ENCODE assay signal across 10 cellular contexts in the genomic region with DNA sequence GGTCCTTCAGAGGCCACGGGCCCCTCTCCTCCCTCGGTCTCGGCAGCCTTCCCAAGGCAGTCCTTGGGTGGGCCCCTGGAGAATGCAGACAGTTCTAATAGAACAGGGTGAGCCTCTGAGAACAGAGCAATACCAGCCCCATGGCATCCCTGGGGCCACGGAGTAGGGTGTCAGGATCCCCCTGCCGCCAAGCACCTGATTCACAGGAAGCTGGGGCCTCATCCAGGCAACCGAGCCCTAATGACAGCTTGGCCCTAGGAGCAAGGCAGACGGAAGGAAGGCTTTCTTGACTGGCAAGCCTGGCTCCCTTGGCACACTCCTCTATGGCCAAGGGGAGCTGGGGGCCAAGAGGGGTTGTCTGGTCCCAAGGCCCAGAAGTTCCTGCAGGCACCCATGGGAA. TPM values are rescaled to one million over a fixed set of nuclear protein-coding genes. Genes with fewer than 3 reads are reported as not detected.
DNase-seq lines count a peak whose midpoint lies in the region; ATAC-seq, FAIRE-seq and TF ChIP-seq lines count a peak whose summit lies in the region.
"Had no signal": no experiment of that assay in that cellular context is flagged by ENCODE, and none has a peak within 500 bp of the region (broad histone marks: within the 10 kb centered on the region; RNA-seq: fewer than 3 reads in every experiment).

No MANE protein-coding gene starts in this region.

- FAIRE-seq in K562 (lab: Jason Lieb, UNC): no peak

- H3K27ac Mint-ChIP-seq in activated naive CD4-positive, alpha-beta T cell treated with anti-CD3 and anti-CD28 coated beads, Interleukin-2, amount 50 U/mL, for 24 hours: peak overlapping the region; percentile 62

- no peak for TF ChIP-seq RAD21 in K562 (CRISPR knock-in tag; conservative IDR thresholded peaks at IDR 0.05 in 1 of 2, IDR thresholded peaks at IDR 0.05 in 1 of 2)

- H3K27me3 Mint-ChIP-seq in activated naive CD4-positive, alpha-beta T cell treated with anti-CD3 and anti-CD28 coated beads, Interleukin-2, amount 50 U/mL, for 24 hours: no peaks in the 10 kb centered on the region
- H3K27me3 Mint-ChIP-seq: stimulated activated naive CD8-positive, alpha-beta T cell treated with anti-CD3 and anti-CD28 coated beads, Interleukin-15, Interleukin-2, amounts not matched to agents 100 ng/mL and 50 ng/mL, for 24 hours had no signal

- H3K36me3 ChIP-seq in K562 (ENCODE audit: control insufficient read depth, insufficient read depth, low read length) (peaks cover 38% of the 10 kb centered on the region; the same call in 2 of the 3 replicates), muscle layer of colon (ENCODE audit: insufficient read depth, low read length) (peaks cover 5% of the 10 kb centered on the region), upper lobe of left lung (peaks cover 0 to 12% (median 2%) of the 10 kb centered on the region in 4 donors), OCI-LY7 (ENCODE audit: insufficient read depth, low read length) (peaks cover 45% of the 10 kb centered on the region; the same call in 1 of the 2 replicates)

- no peak for DNase-seq in activated naive CD4-positive, alpha-beta T cell (lab: John Stamatoyannopoulos, UW)
- DNase-seq in K562 (ENCODE audit: extremely low read depth in 1 of 4, low spot score in 3 of 4) (no peak), upper lobe of left lung (no peak), OCI-LY7 (ENCODE audit: low spot score) (no peak), NCI-H2107 (lab: John Stamatoyannopoulos, UW) (no peak)
- no peak for DNase-seq in stimulated activated CD4-positive, alpha-beta T cell treated with anti-CD3 and anti-CD28 coated beads, Interleukin-4, amount 100 ng/mL, for 24 hours
- DNase-seq: activated CD4-positive, alpha-beta T cell treated with anti-CD3 and anti-CD28 coated beads, Interleukin-2, amount 50 U/mL, for 4 hours had no signal

- 60% methylated on average over 1 of the region's 7 CpGs for WGBS in K562 (ENCODE audit: insufficient coverage, low coverage, missing lambda C conversion rate)
- WGBS in upper lobe of left lung, 2 donors: 80 to 83% methylated on average over 5 to 7 of the region's 7 CpGs

- no peak overlapping the region for H3K4me3 Mint-ChIP-seq in activated naive CD4-positive, alpha-beta T cell treated with anti-CD3 and anti-CD28 coated beads, Interleukin-2, amount 50 U/mL, for 24 hours
- H3K4me3 Mint-ChIP-seq: stimulated activated naive CD8-positive, alpha-beta T cell treated with anti-CD3 and anti-CD28 coated beads, Interleukin-15, Interleukin-2, amounts not matched to agents 100 ng/mL and 50 ng/mL, for 24 hours had no signal

- H3K36me3 Mint-ChIP-seq in activated naive CD4-positive, alpha-beta T cell treated with anti-CD3 and anti-CD28 coated beads, Interleukin-2, amount 50 U/mL, for 24 hours: no peaks in the 10 kb centered on the region

- intact Hi-C loops in K562 (cut with micrococcal nuclease): loop anchor here (5.0 kb wide), 1 partner anchor 99 kb away; no protein-coding TSS in a partner anchor
- intact Hi-C loops in OCI-LY7 (cut with micrococcal nuclease; ENCODE audit: unreplicated experiment): no loop called here

- in situ Hi-C loops in K562 (cut with MboI): loop anchor here (5.0 kb wide), 1 partner anchor 169 kb away; no protein-coding TSS in a partner anchor

- H3K9me2 ChIP-seq in OCI-LY7 (ENCODE audit: insufficient read depth, low read length): no peaks in the 10 kb centered on the region

- no peak overlapping the region for H3K4me2 ChIP-seq in K562 (ENCODE audit: insufficient read depth, low read length)
- H3K4me2 ChIP-seq in OCI-LY7 (ENCODE audit: low read length): no peak overlapping the region

- TF ChIP-seq CTCF in K562 (IDR thresholded peaks at IDR 0.05 in 2 of 3, conservative IDR thresholded peaks at IDR 0.05 in 1 of 3; ENCODE audit: insufficient read depth in 2 of 3, low read depth in 1 of 3, low read length in 3 of 3) (no peak), upper lobe of left lung (IDR thresholded peaks at IDR 0.05) (no peak), OCI-LY7 (conservative IDR thresholded peaks at IDR 0.05; ENCODE audit: low read length) (no peak)

- H3K9me3 Mint-ChIP-seq in activated naive CD4-positive, alpha-beta T cell treated with anti-CD3 and anti-CD28 coated beads, Interleukin-2, amount 50 U/mL, for 24 hours: no peaks in the 10 kb centered on the region
- H3K9me3 Mint-ChIP-seq: stimulated activated naive CD8-positive, alpha-beta T cell treated with anti-CD3 and anti-CD28 coated beads, Interleukin-15, Interleukin-2, amounts not matched to agents 100 ng/mL and 50 ng/mL, for 24 hours had no signal

- TF ChIP-seq POLR2A in K562 (conservative IDR thresholded peaks at IDR 0.05) (no peak), upper lobe of left lung (IDR thresholded peaks at IDR 0.05) (no peak)

- H3K79me2 ChIP-seq in K562 (ENCODE audit: control insufficient read depth, insufficient read depth, low read length): no peaks in the 10 kb centered on the region; the same call in 2 of the 3 replicates
- no peaks in the 10 kb centered on the region for H3K79me2 ChIP-seq in OCI-LY7 (ENCODE audit: insufficient read depth, low read depth, low read length)

- H3K9me3 ChIP-seq in K562 (replicated peaks; ENCODE audit: control insufficient read depth, insufficient read depth, low read depth, low read length): no peaks in the 10 kb centered on the region
- H3K9me3 ChIP-seq in muscle layer of colon (ENCODE audit: low read length): no peaks in the 10 kb centered on the region
- H3K9me3 ChIP-seq in upper lobe of left lung: no peaks in the 10 kb centered on the region
- no peaks in the 10 kb centered on the region for H3K9me3 ChIP-seq in OCI-LY7 (ENCODE audit: low read length)

- POLR2A ChIA-PET in K562 (lab: Yijun Ruan, JAX): interaction anchor here (0.6 to 1.7 kb wide), 3 partner anchors 13 to 1191 kb away, joined by 3 to 4 read pairs (median 3); no protein-coding TSS in a partner anchor
- POLR2A ChIA-PET in OCI-LY7 (lab: Charles Lee): interaction anchor here (0.7 kb wide), 1 partner anchor 16 kb away, joined by 3 read pairs; the partner anchor contains the start of gene TXN2

- H4K20me1 ChIP-seq in K562 (replicated peaks; ENCODE audit: control insufficient read depth, insufficient read depth, low read length) (0 out of 2 replicates have a peak, but pooled peaks cover 3% of the 10 kb centered on the region), OCI-LY7 (ENCODE audit: insufficient read depth, low read length) (no peaks in the 10 kb centered on the region)

- no peak overlapping the region for H2AFZ ChIP-seq in K562 (ENCODE audit: low read depth, low read length)
- H2AFZ ChIP-seq in OCI-LY7 (ENCODE audit: low read length): no peak overlapping the region

- H3K4me3 ChIP-seq in K562: no peak overlapping the region
- no peak overlapping the region for H3K4me3 ChIP-seq in muscle layer of colon (ENCODE audit: low read depth in 1 of 2, low read length in 2 of 2)
- no peak overlapping the region for H3K4me3 ChIP-seq in upper lobe of left lung
- H3K4me3 ChIP-seq in OCI-LY7 (ENCODE audit: low read depth, low read length, poor library complexity, severe bottlenecking): no peak overlapping the region

- H3K27ac ChIP-seq in K562 (ENCODE audit: extremely low read depth, low read depth, low read length): no peak overlapping the region
- peak overlapping the region; percentile 50 for H3K27ac ChIP-seq in muscle layer of colon (ENCODE audit: low read depth, low read length)
- H3K27ac ChIP-seq in upper lobe of left lung: peak overlapping the region; percentile 84 to 95 (median 90)
- H3K27ac ChIP-seq in OCI-LY7 (ENCODE audit: low read depth, low read length, poor library complexity, severe bottlenecking): no peak overlapping the region

- H3K9ac ChIP-seq in K562 (ENCODE audit: insufficient read depth in 1 of 2, low read depth in 2 of 2, low read length in 2 of 2) (peak overlapping the region in 1 of 2 experiments; percentile 45; a peak in 2 of 4 replicates), muscle layer of colon (ENCODE audit: low read length) (peak overlapping the region; percentile 31)

- peaks cover 21% of the 10 kb centered on the region for H3K4me1 Mint-ChIP-seq in activated naive CD4-positive, alpha-beta T cell treated with anti-CD3 and anti-CD28 coated beads, Interleukin-2, amount 50 U/mL, for 24 hours

- H3K27me3 ChIP-seq in K562 (ENCODE audit: control insufficient read depth in 2 of 2, insufficient read depth in 2 of 2, low read length in 2 of 2) (no peaks in the 10 kb centered on the region), muscle layer of colon (ENCODE audit: control insufficient read depth in 1 of 2, insufficient read depth in 2 of 2, low read length in 2 of 2) (no peaks in the 10 kb centered on the region), upper lobe of left lung (no peaks in the 10 kb centered on the region)

- peaks cover 25 to 40% of the 10 kb centered on the region in 2 experiments for H3K4me1 ChIP-seq in K562 (replicated peaks in 1 of 2; ENCODE audit: control insufficient read depth in 2 of 2, insufficient read depth in 2 of 2, low read length in 2 of 2)
- peaks cover 68% of the 10 kb centered on the region for H3K4me1 ChIP-seq in muscle layer of colon (ENCODE audit: insufficient read depth, low read length)
- H3K4me1 ChIP-seq in upper lobe of left lung: peaks cover 65 to 85% (median 83%) of the 10 kb centered on the region in 4 donors
- H3K4me1 ChIP-seq in OCI-LY7 (ENCODE audit: insufficient read depth, low read length, poor library complexity, severe bottlenecking): peaks cover 3% of the 10 kb centered on the region

- ATAC-seq in K562: no peak
- no peak for ATAC-seq in upper lobe of left lung (ENCODE audit: low FRiP score in 2 of 2)

- CTCF ChIA-PET in K562 (lab: Yijun Ruan, JAX; ENCODE audit: low intra/inter-chr PET ratio): no interaction called here
- CTCF ChIA-PET in OCI-LY7 (lab: Charles Lee; ENCODE audit: unreplicated experiment): no interaction called here

- TF ChIP-seq EP300 in K562 (IDR thresholded peaks at IDR 0.05; ENCODE audit: low read length): no peak
- TF ChIP-seq EP300 in upper lobe of left lung (IDR thresholded peaks at IDR 0.05): no peak

- no peaks in the 10 kb centered on the region for H3K9me1 ChIP-seq in K562 (ENCODE audit: control insufficient read depth, insufficient read depth, low read length)

- BruUV-seq in K562 (replicated peaks; lab: Mats Ljungman, UMichigan) (no TSS peak), OCI-LY7 (replicated peaks; lab: Mats Ljungman, UMichigan) (no TSS peak)

RNA-seq across cellular contexts. Expression of gene TXN2, which starts 15.2 kb away (rescaled TPM):
- 17.4 and 41.4 TPM in 2 replicates for total RNA-seq in K562 (2011; cell fraction: chromatin; rRNA removed; ENCODE audit: low replicate concordance)
- 38.5 and 47.9 TPM in 2 replicates for total RNA-seq in K562 (2011; cell fraction: nucleolus; rRNA removed)
- total RNA-seq in K562 (2011; cell fraction: nucleoplasm; rRNA removed): 38.9 and 53.1 TPM in 2 replicates
- total RNA-seq in K562 (2014; rRNA removed): 95.0 and 111 TPM in 2 replicates
- total RNA-seq in K562 (2014; rRNA removed; fragmentation: Illumina TruSeq; extraction: Trizol): 46.2 and 48.5 TPM in 2 replicates
- 48.6 and 55.6 TPM in 2 replicates for total RNA-seq in K562 (2015; rRNA removed; fragmentation: Illumina TruSeq; extraction: Trizol)
- total RNA-seq in K562 (2021): 118 TPM in 2 replicates
- polyA plus RNA-seq in K562 (2011; rRNA removed): 163 and 187 TPM in 2 replicates
- polyA plus RNA-seq in K562 (2011; cell fraction: cytosol; rRNA removed): 281 and 292 TPM in 2 replicates
- polyA plus RNA-seq in K562 (2011; cell fraction: nucleus; rRNA removed): 107 and 113 TPM in 2 replicates
- 124 and 188 TPM in 2 replicates for polyA plus RNA-seq in K562 (2012)
- polyA plus RNA-seq in K562 (2014; fragmentation: Illumina TruSeq; extraction: Trizol): 108 and 125 TPM in 2 replicates
- polyA plus RNA-seq in K562 (2014; fragmentation: Nextera tagmentation; extraction: Ambion mirVana): 100 to 1,000 TPM; 306 to 399 TPM
- polyA plus RNA-seq in K562 (2014; rRNA removed): 160 and 186 TPM in 2 replicates
- polyA minus RNA-seq in K562 (2011; rRNA and poly(A)+ RNA removed): 149 and 167 TPM in 2 replicates
- 55.2 and 64.8 TPM in 2 replicates for polyA minus RNA-seq in K562 (2011; cell fraction: cytosol; rRNA and poly(A)+ RNA removed)
- 13.1 and 24.8 TPM in 2 replicates for polyA minus RNA-seq in K562 (2011; cell fraction: nucleus; rRNA and poly(A)+ RNA removed)
- 10 to 100 TPM; 30.4 to 69.5 (median 53.6) TPM for total RNA-seq in upper lobe of left lung
- total RNA-seq in OCI-LY7 (2014; rRNA removed; shearing (Covaris generic)): 32.0 and 33.4 TPM in 2 replicates
- 94.2 and 106 TPM in 2 replicates for total RNA-seq in OCI-LY7 (2022)

RNA-seq across cellular contexts. Expression of gene FOXRED2, which starts 40.6 kb away (rescaled TPM):
- 10.1 and 19.1 TPM in 2 replicates for total RNA-seq in K562 (2011; cell fraction: chromatin; rRNA removed; ENCODE audit: low replicate concordance)
- total RNA-seq in K562 (2011; cell fraction: nucleolus; rRNA removed): 17.4 and 20.0 TPM in 2 replicates
- total RNA-seq in K562 (2011; cell fraction: nucleoplasm; rRNA removed): 16.1 and 24.4 TPM in 2 replicates
- total RNA-seq in K562 (2014; rRNA removed): 11.2 and 14.1 TPM in 2 replicates
- total RNA-seq in K562 (2014; rRNA removed; fragmentation: Illumina TruSeq; extraction: Trizol): 5.7 and 5.8 TPM in 2 replicates
- 7.8 and 8.9 TPM in 2 replicates for total RNA-seq in K562 (2015; rRNA removed; fragmentation: Illumina TruSeq; extraction: Trizol)
- 42.3 and 48.4 TPM in 2 replicates for total RNA-seq in K562 (2021)
- 2.8 and 3.8 TPM in 2 replicates for polyA plus RNA-seq in K562 (2011; rRNA removed)
- 4.5 and 6.9 TPM in 2 replicates for polyA plus RNA-seq in K562 (2011; cell fraction: cytosol; rRNA removed)
- 5.0 and 9.6 TPM in 2 replicates for polyA plus RNA-seq in K562 (2011; cell fraction: nucleus; rRNA removed)
- polyA plus RNA-seq in K562 (2012): 15.8 and 21.8 TPM in 2 replicates
- polyA plus RNA-seq in K562 (2014; fragmentation: Illumina TruSeq; extraction: Trizol): 19.8 and 20.6 TPM in 2 replicates
- polyA plus RNA-seq in K562 (2014; fragmentation: Nextera tagmentation; extraction: Ambion mirVana): 1 to 10 TPM; 5.4 to 5.7 TPM
- 10.1 and 14.3 TPM in 2 replicates for polyA plus RNA-seq in K562 (2014; rRNA removed)
- polyA minus RNA-seq in K562 (2011; rRNA and poly(A)+ RNA removed): 4.2 and 5.8 TPM in 2 replicates
- polyA minus RNA-seq in K562 (2011; cell fraction: cytosol; rRNA and poly(A)+ RNA removed): 11.1 and 14.3 TPM in 2 replicates
- 4.0 and 4.6 TPM in 2 replicates for polyA minus RNA-seq in K562 (2011; cell fraction: nucleus; rRNA and poly(A)+ RNA removed)
- total RNA-seq in upper lobe of left lung: 10 to 100 TPM in 4 of 6 donors, 1 to 10 TPM in 2; 6.0 to 27.2 (median 12.9) TPM
- total RNA-seq in OCI-LY7 (2014; rRNA removed; shearing (Covaris generic)): 16.2 and 22.6 TPM in 2 replicates
- 40.6 and 48.3 TPM in 2 replicates for total RNA-seq in OCI-LY7 (2022)

Comparison
In these comparisons a context has a peak if more than half of its experiments do, and no peak if none do; other contexts are left out.
1. H3K27ac ChIP-seq: peak in muscle layer of colon (single experiment) and upper lobe of left lung (4 of 4); none in K562 (single experiment) and OCI-LY7 (single experiment).